Comparison of ENCODE assay signal across 29 cellular contexts in genomic region chr15:69643971-69644370, GRCh38.
DNase-seq lines count a peak whose midpoint lies in the region; TF ChIP-seq lines count a peak whose summit lies in the region.
"Had no signal": no experiment of that assay in that cellular context is flagged by ENCODE, and none has a peak within 500 bp of the region (broad histone marks: within the 10 kb centered on the region; RNA-seq: fewer than 3 reads in every experiment).

No MANE protein-coding gene starts in this region.

- DNase-seq in glutamatergic neuron, result no peak
- DNase-seq: 8988T; ACHN; AML-193; BE2C; C1 segment of cervical spinal cord; Caco-2; Calu3; CD4-positive, alpha-beta memory T cell; CD4-positive, alpha-beta T cell; CD4-positive, CD25-positive, alpha-beta regulatory T cell; CD8-positive, alpha-beta memory T cell; COR-L47; DMS 273 treated with DMSO at 0.1 percent for 48 hours; DMS153; DMS53; DMS79; DMS79 treated with DMSO at 0.1 percent for 48 hours; DND-41; EL had no signal

- peaks cover 3% of the 10 kb centered on the region for H3K27me3 Mint-ChIP-seq in glutamatergic neuron (ENCODE audit: unreplicated experiment)
- H3K27me3 Mint-ChIP-seq: CD4-positive, alpha-beta memory T cell; CD4-positive, alpha-beta T cell had no signal

- no peak overlapping the region for H3K4me3 Mint-ChIP-seq in glutamatergic neuron (ENCODE audit: unreplicated experiment)
- H3K4me3 Mint-ChIP-seq: B cell; CD14-positive monocyte; CD4-positive, alpha-beta memory T cell; CD4-positive, alpha-beta T cell; CD4-positive, CD25-positive, alpha-beta regulatory T cell; CD8-positive, alpha-beta memory T cell; CD8-positive, alpha-beta T cell had no signal

- CTCF ChIA-PET in HEK293 (lab: Yijun Ruan, JAX), result no interaction called here

- POLR2A ChIA-PET in HEK293 (lab: Yijun Ruan, JAX), result no interaction called here

- no peaks in the 10 kb centered on the region for H3K4me1 ChIP-seq in HEK293 (ENCODE audit: control insufficient read depth, insufficient read depth, low read length)
- H3K4me1 ChIP-seq: A549, BE2C had no signal

- H3K9me3 ChIP-seq in HEK293 (ENCODE audit: control insufficient read depth, insufficient read depth, low read depth, low read length), result no peaks in the 10 kb centered on the region; the same call in 1 of the 2 replicates
- H3K9me3 ChIP-seq: BE2C had no signal

- peaks cover 14% of the 10 kb centered on the region for H3K4me1 Mint-ChIP-seq in glutamatergic neuron (ENCODE audit: low read depth, unreplicated experiment)
- H3K4me1 Mint-ChIP-seq: B cell; CD4-positive, CD25-positive, alpha-beta regulatory T cell had no signal

- no peaks in the 10 kb centered on the region for H3K9me3 Mint-ChIP-seq in glutamatergic neuron (ENCODE audit: unreplicated experiment)

- no peaks in the 10 kb centered on the region; a peak in 1 of 3 replicates for H3K36me3 ChIP-seq in HEK293 (ENCODE audit: control insufficient read depth in 2 of 2, insufficient read depth in 1 of 2, low read length in 2 of 2)
- H3K36me3 ChIP-seq: BE2C; BLaER1; BLaER1 treated with 17β-estradiol and CSF1 and Interleukin-3, amounts not matched to agents 10 nM and 100 nM had no signal

- H3K4me3 ChIP-seq in HEK293 (ENCODE audit: low read depth, low read length), result no peak overlapping the region
- H3K4me3 ChIP-seq: A549; BLaER1; BLaER1 treated with 17β-estradiol and CSF1 and Interleukin-3, amounts not matched to agents 10 nM and 100 nM had no signal

- H3K27ac ChIP-seq in HEK293 (ENCODE audit: extremely low read depth, low read depth, low read length), result no peak overlapping the region
- H3K27ac ChIP-seq: 22Rv1; A549; BLaER1; BLaER1 treated with 17β-estradiol and CSF1 and Interleukin-3, amounts not matched to agents 10 nM and 100 nM; C4-2B had no signal

- H3K36me3 Mint-ChIP-seq in glutamatergic neuron (ENCODE audit: unreplicated experiment), result no peaks in the 10 kb centered on the region
- H3K36me3 Mint-ChIP-seq: CD4-positive, alpha-beta memory T cell; CD4-positive, CD25-positive, alpha-beta regulatory T cell; CD8-positive, alpha-beta T cell had no signal

- TF ChIP-seq CTCF in HEK293 (tag by site-specific recombination; IDR thresholded peaks at IDR 0.05), result no peak
- TF ChIP-seq CTCF in glutamatergic neuron (IDR thresholded peaks at IDR 0.05; ENCODE audit: partially characterized antibody, unreplicated experiment), result no peak

- no peak overlapping the region for H3K27ac Mint-ChIP-seq in glutamatergic neuron (ENCODE audit: unreplicated experiment)
- H3K27ac Mint-ChIP-seq: B cell; CD14-positive monocyte; CD4-positive, alpha-beta T cell; CD4-positive, CD25-positive, alpha-beta regulatory T cell; CD8-positive, alpha-beta memory T cell; CD8-positive, alpha-beta T cell had no signal

TF ChIP-seq in HEK293, 187 proteins besides CTCF, POLR2A, EP300 and RAD21:
- TF ChIP-seq SCRT1 (tag by site-specific recombination; IDR thresholded peaks at IDR 0.05; ENCODE audit: borderline replicate concordance) (peak; percentile 55; the same call in 1 of the 2 replicates), ZNF391 (tag by site-specific recombination; IDR thresholded peaks at IDR 0.05; ENCODE audit: borderline replicate concordance, low read depth) (no peak), ZNF274 (IDR thresholded peaks at IDR 0.05; ENCODE audit: low read length) (no peak), ZNF274 (tag by site-specific recombination; IDR thresholded peaks at IDR 0.05; ENCODE audit: borderline replicate concordance) (no peak), ZNF366 (tag by site-specific recombination; conservative IDR thresholded peaks at IDR 0.05) (no peak), SCRT2 (tag by site-specific recombination; IDR thresholded peaks at IDR 0.05) (peak; percentile 82), ZNF133 (tag by site-specific recombination; IDR thresholded peaks at IDR 0.05) (no peak), ZNF513 (tag by site-specific recombination; IDR thresholded peaks at IDR 0.05) (no peak), TCF7L2 (IDR thresholded peaks at IDR 0.05; ENCODE audit: borderline replicate concordance, low read depth, low read length) (no peak)
TF ChIP-seq in HEK293: peak in this region for 2.
